In genomic region chr1:97869441-97869840, GRCh38 we compare ENCODE assay signal across 24 cellular contexts. TPM values are rescaled to one million over a fixed set of nuclear protein-coding genes. Genes with fewer than 3 reads are reported as not detected.
"Had no signal": no experiment of that assay in that cellular context is flagged by ENCODE, and none has a peak within 500 bp of the region (broad histone marks: within the 10 kb centered on the region; RNA-seq: fewer than 3 reads in every experiment).

No MANE protein-coding gene starts in this region.

- H3K4me2 ChIP-seq: SK-N-SH had no signal

- DNase-seq: IMR-90, Karpas-422, KG1, MV-4-11, NCI-H1048, NCI-H1105, NCI-H1417, NCI-H1436 treated with DMSO at 0.1 percent for 48 hours, NCI-H1694, NCI-H187 treated with DMSO at 0.1 percent for 48 hours, NCI-H2029 treated with DMSO at 0.1 percent for 48 hours, NCI-H2171, NCI-H345, NCI-H446 treated with DMSO at 0.1 percent for 48 hours, NCI-H510A treated with DMSO at 0.1 percent for 48 hours, NCI-H526, NCI-H82, SHP77, SK-N-SH, SW 1271, T-cell had no signal

- H3K4me3 Mint-ChIP-seq: T-cell had no signal

- H3K27ac ChIP-seq: RWPE1 had no signal

- H3K9ac ChIP-seq: SK-N-SH had no signal

- H3K27me3 Mint-ChIP-seq: T-cell had no signal

- FAIRE-seq: HepG2 had no signal

RNA-seq across cellular contexts. Expression of gene DPYD, which starts 51.4 kb away (rescaled TPM):
- total RNA-seq: SK-MEL-5 had no signal
